ENCODE assay signal across 1 cellular context in genomic region chr7:6256709-6257535, GRCh38.
TF ChIP-seq lines count a peak whose summit lies in the region.

No MANE protein-coding gene starts in this region.

TF ChIP-seq in SK-N-SH treated with all-trans-retinoic acid at 6 μM for 48 hours, 23 proteins besides CTCF, POLR2A, EP300 and RAD21 (continued from another document):
- TF ChIP-seq POU6F1 (CRISPR knock-in tag; IDR thresholded peaks at IDR 0.05; ENCODE audit: borderline replicate concordance, low read depth), result peak; percentile 94
- no peak for TF ChIP-seq ESRRG (CRISPR knock-in tag; IDR thresholded peaks at IDR 0.05)
- peak; percentile 92 for TF ChIP-seq CSDC2 (CRISPR knock-in tag; IDR thresholded peaks at IDR 0.05)
- TF ChIP-seq TOX (CRISPR knock-in tag; IDR thresholded peaks at IDR 0.05; ENCODE audit: borderline replicate concordance), result no peak
